10 cellular contexts compared by ENCODE assay signal in genomic region chr6:73566954-73567591, GRCh38. TPM values are rescaled to one million over a fixed set of nuclear protein-coding genes. Genes with fewer than 3 reads are reported as not detected.
A peak's percentile ranks its signal among the peaks of the same experiment; 100 is the strongest.
DNase-seq lines count a peak whose midpoint lies in the region; ATAC-seq, FAIRE-seq and TF ChIP-seq lines count a peak whose summit lies in the region.
"Had no signal": no experiment of that assay in that cellular context is flagged by ENCODE, and none has a peak within 500 bp of the region (broad histone marks: within the 10 kb centered on the region; RNA-seq: fewer than 3 reads in every experiment).

No MANE protein-coding gene starts in this region.

- H3K27ac ChIP-seq in HUES64 (ENCODE audit: low read depth, low read length) (peak overlapping the region; percentile 81; the same call in 1 of the 2 replicates), mammary epithelial cell (ENCODE audit: insufficient read depth, low read depth, low read length) (no peak overlapping the region), HepG2 (ENCODE audit: extremely low read length, insufficient read depth, low read length) (peak overlapping the region; percentile 90)

- H3K9ac ChIP-seq in HUES64 (ENCODE audit: low read depth, low read length) = no peak overlapping the region
- no peak overlapping the region for H3K9ac ChIP-seq in mammary epithelial cell (ENCODE audit: insufficient read depth, low read length)
- H3K9ac ChIP-seq in HepG2 (ENCODE audit: insufficient read depth, low read depth, low read length) = peak overlapping the region; percentile 73

- in situ Hi-C loops in mammary epithelial cell (cut with MboI; ENCODE audit: low sequenced_read_pairs in 2 of 2) (no loop called here), HepG2 (cut with HindIII; ENCODE audit: extremely low pct_ligation_motif_present, low pct_unique_long_range_greater_than_20kb) (no loop called here)

- FAIRE-seq in HepG2 (lab: Jason Lieb, UNC) = peak; percentile 87
- FAIRE-seq: islet of Langerhans had no signal

- DNase-seq in mammary epithelial cell (peak; percentile 24), HepG2 (ENCODE audit: low spot score) (peak; percentile 96), type B pancreatic cell (ENCODE audit: extremely low spot score, unreplicated experiment) (no peak), NCI-H2196 (lab: John Stamatoyannopoulos, UW; ENCODE audit: unreplicated experiment) (no peak)
- DNase-seq: activated naive CD4-positive, alpha-beta T cell; OCI-M1 had no signal

- H2AFZ ChIP-seq in mammary epithelial cell (ENCODE audit: low read depth, low read length) (peak overlapping the region; percentile 62), HepG2 (ENCODE audit: low read length) (no peak overlapping the region)

- H3K4me2 ChIP-seq in mammary epithelial cell (ENCODE audit: insufficient read depth, low read depth, low read length) (no peak overlapping the region), HepG2 (ENCODE audit: low read depth, low read length) (peak overlapping the region; percentile 83)

- BruUV-seq in mammary epithelial cell (replicated peaks; lab: Mats Ljungman, UMichigan) = no TSS peak
- BruUV-seq in HepG2 (replicated peaks; lab: Mats Ljungman, UMichigan) = TSS peak; percentile 100

- peaks cover 20% of the 10 kb centered on the region for H3K4me1 ChIP-seq in HUES64 (ENCODE audit: insufficient read depth, low read length)
- peaks cover 16% of the 10 kb centered on the region for H3K4me1 ChIP-seq in mammary epithelial cell (ENCODE audit: insufficient read depth, low read length)
- H3K4me1 ChIP-seq in HepG2 (ENCODE audit: insufficient read depth, low read length) = peaks cover 61% of the 10 kb centered on the region

- no peak overlapping the region for H3K4me3 ChIP-seq in HUES64 (ENCODE audit: low read length)
- no peak overlapping the region for H3K4me3 ChIP-seq in mammary epithelial cell (replicated peaks in 1 of 3; ENCODE audit: insufficient read depth in 1 of 3, low read depth in 2 of 3, low read length in 3 of 3)
- H3K4me3 ChIP-seq in HepG2 (replicated peaks in 1 of 3; ENCODE audit: insufficient read depth in 1 of 3, low read depth in 2 of 3, low read length in 3 of 3) = peak overlapping the region; percentile 31 to 59 (median 32); a peak in 5 of 6 replicates

- TF ChIP-seq EP300 in HepG2 (IDR thresholded peaks at IDR 0.05; ENCODE audit: low read depth in 2 of 2, low read length in 2 of 2) (peak; percentile 77 to 83; a peak in 3 of 4 replicates), HepG2 (CRISPR knock-in tag; IDR thresholded peaks at IDR 0.05; ENCODE audit: borderline replicate concordance) (peak; percentile 74; the same call in 1 of the 2 replicates)

- no peak overlapping the region for H3K4me3 Mint-ChIP-seq in type B pancreatic cell

- peak; percentile 66 to 67 for TF ChIP-seq POLR2A in HepG2 (IDR thresholded peaks at IDR 0.05; ENCODE audit: insufficient read depth in 1 of 2, low read depth in 2 of 2, low read length in 2 of 2)

- no peaks in the 10 kb centered on the region for H3K36me3 ChIP-seq in HUES64 (ENCODE audit: insufficient read depth, low read length)
- no peaks in the 10 kb centered on the region for H3K36me3 ChIP-seq in mammary epithelial cell (ENCODE audit: insufficient read depth, low read length)
- no peaks in the 10 kb centered on the region for H3K36me3 ChIP-seq in HepG2 (replicated peaks in 1 of 2; ENCODE audit: control insufficient read depth in 1 of 2, insufficient read depth in 2 of 2, low read length in 2 of 2)

- H3K27me3 ChIP-seq in HUES64 (ENCODE audit: insufficient read depth, low read length) (no peaks in the 10 kb centered on the region), mammary epithelial cell (ENCODE audit: insufficient read depth, low read length) (no peaks in the 10 kb centered on the region), HepG2 (ENCODE audit: control insufficient read depth in 1 of 2, insufficient read depth in 2 of 2, low read length in 2 of 2) (no peaks in the 10 kb centered on the region)

- dilution Hi-C loops in mammary epithelial cell (cut with HindIII; ENCODE audit: low sequenced_read_pairs) = loop anchor here (5.0 kb wide), 1 partner anchor 40 kb away; no protein-coding TSS in a partner anchor

- H3K79me2 ChIP-seq in mammary epithelial cell (ENCODE audit: insufficient read depth, low read length) = no peaks in the 10 kb centered on the region
- no peaks in the 10 kb centered on the region for H3K79me2 ChIP-seq in HepG2 (ENCODE audit: insufficient read depth, low read length)

- POLR2A ChIA-PET in HepG2 (lab: Yijun Ruan, JAX) = interaction anchor here (0.6 to 6.0 kb wide), 14 partner anchors 10 to 105 kb away, joined by 3 to 130 read pairs (median 7); partner anchors contain the start of genes EEF1A1, MTO1 and SLC17A5

- intact Hi-C loops in mammary epithelial cell (cut with micrococcal nuclease) = no loop called here
- intact Hi-C loops in HepG2 (cut with micrococcal nuclease; ENCODE audit: unreplicated experiment) = loop anchor here (1.0 to 5.0 kb wide), 3 partner anchors 13 to 45 kb away; partner anchors contain the start of gene EEF1A1

- TF ChIP-seq CTCF in mammary epithelial cell (conservative IDR thresholded peaks at IDR 0.05 in 1 of 2, IDR thresholded peaks at IDR 0.05 in 1 of 2; ENCODE audit: extremely low read depth in 1 of 2, insufficient read depth in 1 of 2, low read depth in 1 of 2, low read length in 2 of 2) (no peak), HepG2 (CRISPR knock-in tag; IDR thresholded peaks at IDR 0.05) (no peak), type B pancreatic cell (conservative IDR thresholded peaks at IDR 0.05) (no peak)

- no peaks in the 10 kb centered on the region for H3K9me3 Mint-ChIP-seq in type B pancreatic cell

- peak; percentile 86 for ATAC-seq in HepG2
- ATAC-seq in GM19023 (IDR thresholded peaks at IDR 0.05; ENCODE audit: unreplicated experiment) = no peak
- no peak for ATAC-seq in HG03159 (IDR thresholded peaks at IDR 0.05; ENCODE audit: unreplicated experiment)

- CTCF ChIA-PET in mammary epithelial cell (lab: Charles Lee; ENCODE audit: low non-redundant PET) (no interaction called here), HepG2 (lab: Yijun Ruan, JAX; ENCODE audit: low intra/inter-chr PET ratio, low total read pairs) (no interaction called here)

- H4K20me1 ChIP-seq in mammary epithelial cell (ENCODE audit: insufficient read depth, low read length) (no peaks in the 10 kb centered on the region), HepG2 (ENCODE audit: insufficient read depth, low read length) (no peaks in the 10 kb centered on the region)

- H3K27ac Mint-ChIP-seq in type B pancreatic cell = peak overlapping the region; percentile 85

- 90% methylated on average over 8 of the region's 8 CpGs for WGBS in HUES64
- 82% methylated on average over 8 of the region's 8 CpGs for WGBS in mammary epithelial cell (ENCODE audit: low coverage, missing lambda C conversion rate)
- under 1% methylated on average over 8 of the region's 8 CpGs for WGBS in HepG2 (ENCODE audit: low lambda C conversion rate)

- no peak for TF ChIP-seq RAD21 in HepG2 (CRISPR knock-in tag; IDR thresholded peaks at IDR 0.05)

- no peaks in the 10 kb centered on the region for H3K36me3 Mint-ChIP-seq in type B pancreatic cell

- no peaks in the 10 kb centered on the region for H3K27me3 Mint-ChIP-seq in type B pancreatic cell

- peaks cover 5% of the 10 kb centered on the region for H3K4me1 Mint-ChIP-seq in type B pancreatic cell (ENCODE audit: unreplicated experiment)

- H3K9me3 ChIP-seq in HUES64 (ENCODE audit: insufficient read depth, low read depth, low read length) (no peaks in the 10 kb centered on the region), mammary epithelial cell (replicated peaks; ENCODE audit: insufficient read depth, low read length) (no peaks in the 10 kb centered on the region), HepG2 (ENCODE audit: low read length) (no peaks in the 10 kb centered on the region)

TF ChIP-seq in HepG2, 621 proteins besides CTCF, POLR2A, EP300 and RAD21 (continues in another document):
- peak; percentile 96 for TF ChIP-seq HOXA5 (CRISPR knock-in tag; IDR thresholded peaks at IDR 0.05)
- TF ChIP-seq CREM (IDR thresholded peaks at IDR 0.05) = peak; percentile 67
- no peak for TF ChIP-seq CREM (CRISPR knock-in tag; IDR thresholded peaks at IDR 0.05)

RNA-seq across cellular contexts. Expression of gene EEF1A1, which starts 46.2 kb away (rescaled TPM):
- 7,340 TPM for polyA plus RNA-seq in HUES64 (2013, experiment 1 of 2)
- polyA plus RNA-seq in HUES64 (2013, experiment 2 of 2) = 8,038 TPM
- total RNA-seq in mammary epithelial cell (over 10,000 TPM in 1 of 2 donors, 1,000 to 10,000 TPM in 1; 7,332 to 17,769 TPM), HepG2 (2016; rRNA removed; fragmentation: Illumina TruSeq; extraction: Trizol) (13,726 and 19,145 TPM in 2 replicates), type B pancreatic cell (ENCODE audit: low replicate concordance) (12,371 and 13,155 TPM in 2 replicates)
- polyA plus RNA-seq in mammary epithelial cell (9,911 TPM), HepG2 (2011; rRNA removed) (14,480 and 17,172 TPM in 2 replicates)
- 7,532 TPM for polyA minus RNA-seq in mammary epithelial cell
- 8,339 and 10,487 TPM in 2 replicates for total RNA-seq in HepG2 (2016; cell fraction: cytosol; rRNA removed; fragmentation: Illumina TruSeq; extraction: Trizol; ENCODE audit: low read depth)
- 13,733 and 18,946 TPM in 2 replicates for total RNA-seq in HepG2 (2016; cell fraction: insoluble cytoplasmic fraction; rRNA removed; fragmentation: Illumina TruSeq; extraction: Trizol)
- 28,006 and 33,792 TPM in 2 replicates for total RNA-seq in HepG2 (2016; cell fraction: membrane; rRNA removed; fragmentation: Illumina TruSeq; extraction: Trizol)
- total RNA-seq in HepG2 (2016; cell fraction: nucleus; rRNA removed; fragmentation: Illumina TruSeq; extraction: Trizol) = 5,621 and 5,952 TPM in 2 replicates
- polyA plus RNA-seq in HepG2 (2011; cell fraction: cytosol; rRNA removed) = 15,977 and 19,367 TPM in 2 replicates
- polyA plus RNA-seq in HepG2 (2011; cell fraction: nucleus; rRNA removed) = 3,845 and 5,107 TPM in 2 replicates
- polyA plus RNA-seq in HepG2 (2012) = 17,181 and 19,057 TPM in 2 replicates
- 12,881 and 14,827 TPM in 2 replicates for polyA plus RNA-seq in HepG2 (2016; cell fraction: cytosol; fragmentation: Illumina TruSeq; extraction: Trizol; ENCODE audit: low read depth)
- 16,271 and 16,577 TPM in 2 replicates for polyA plus RNA-seq in HepG2 (2016; cell fraction: insoluble cytoplasmic fraction; fragmentation: Illumina TruSeq; extraction: Trizol; ENCODE audit: low read depth)
- polyA plus RNA-seq in HepG2 (2016; cell fraction: membrane; fragmentation: Illumina TruSeq; extraction: Trizol; ENCODE audit: low read depth) = 23,858 and 27,229 TPM in 2 replicates
- 6,994 and 7,179 TPM in 2 replicates for polyA plus RNA-seq in HepG2 (2016; cell fraction: nucleus; fragmentation: Illumina TruSeq; extraction: Trizol; ENCODE audit: insufficient read depth, low read depth)
- 11,031 and 11,693 TPM in 2 replicates for polyA minus RNA-seq in HepG2 (2011; rRNA and poly(A)+ RNA removed; ENCODE audit: low replicate concordance)
- polyA minus RNA-seq in HepG2 (2011; cell fraction: cytosol; rRNA and poly(A)+ RNA removed) = 6,843 and 8,738 TPM in 2 replicates
- polyA minus RNA-seq in HepG2 (2011; cell fraction: nucleus; rRNA and poly(A)+ RNA removed) = 1,924 and 3,380 TPM in 2 replicates

Comparison
In these comparisons a context has a peak if more than half of its experiments do, and no peak if none do; other contexts are left out.
1. H3K4me3 ChIP-seq: peak in HepG2 (3 of 3); none in HUES64 (single experiment) and mammary epithelial cell (0 of 3).
2. DNase-seq: peak in mammary epithelial cell (single experiment) and HepG2 (single experiment); none in type B pancreatic cell (single experiment) and NCI-H2196 (single experiment).